ENCODE assay signal across 13 cellular contexts in genomic region chr12:81949721-81950120, GRCh38.
A peak's percentile ranks its signal among the peaks of the same experiment; 100 is the strongest.
DNase-seq lines count a peak whose midpoint lies in the region; ATAC-seq and TF ChIP-seq lines count a peak whose summit lies in the region.
"Had no signal": no experiment of that assay in that cellular context is flagged by ENCODE, and none has a peak within 500 bp of the region (broad histone marks: within the 10 kb centered on the region; RNA-seq: fewer than 3 reads in every experiment).

No MANE protein-coding gene starts in this region.

- intact Hi-C loops in dendritic cell treated with granulocyte-macrophage colony-stimulating factor and Interleukin-4, amounts not matched to agents 40 ng/mL and 50 ng/mL, for 4 days (cut with micrococcal nuclease), result loop anchor here (10.0 kb wide), 1 partner anchor 405 kb away; the partner anchor contains the start of genes CCDC59 and METTL25
- intact Hi-C loops in breast epithelium (cut with DNase I; ENCODE audit: low total_unique reads), result no loop called here

- H3K27ac Mint-ChIP-seq in GM23338, result no peak overlapping the region
- peak overlapping the region; percentile 60 for H3K27ac Mint-ChIP-seq in dendritic cell treated with granulocyte-macrophage colony-stimulating factor and Interleukin-4, amounts not matched to agents 40 ng/mL and 50 ng/mL, for 4 days
- H3K27ac Mint-ChIP-seq: CD4-positive, CD25-positive, alpha-beta regulatory T cell; HFFc6; T-cell had no signal

- TF ChIP-seq CTCF in GM23338 (conservative IDR thresholded peaks at IDR 0.05; ENCODE audit: low read depth in 2 of 2), result no peak
- no peak for TF ChIP-seq CTCF in breast epithelium (IDR thresholded peaks at IDR 0.05)

- H3K27me3 ChIP-seq in GM23338 (ENCODE audit: insufficient read depth) (no peaks in the 10 kb centered on the region), breast epithelium (no peaks in the 10 kb centered on the region)

- no peaks in the 10 kb centered on the region for H3K9me3 Mint-ChIP-seq in GM23338
- H3K9me3 Mint-ChIP-seq in dendritic cell treated with granulocyte-macrophage colony-stimulating factor and Interleukin-4, amounts not matched to agents 40 ng/mL and 50 ng/mL, for 4 days, result peaks cover 7% of the 10 kb centered on the region
- H3K9me3 Mint-ChIP-seq: T-cell had no signal

- no peaks in the 10 kb centered on the region for H3K79me2 ChIP-seq in GM23338 (replicated peaks; ENCODE audit: insufficient read depth)

- H3K4me1 ChIP-seq in GM23338 (ENCODE audit: insufficient read depth) (peaks cover 7% of the 10 kb centered on the region; the same call in 1 of the 2 replicates), breast epithelium (no peaks in the 10 kb centered on the region)
- H3K4me1 ChIP-seq: Caco-2 had no signal

- peak overlapping the region; percentile 75; the same call in 1 of the 2 replicates for H2AFZ ChIP-seq in GM23338

- ATAC-seq in GM23338 (no peak), GM18909 (IDR thresholded peaks at IDR 0.05; ENCODE audit: poor library complexity, unreplicated experiment) (no peak), GM21717 (IDR thresholded peaks at IDR 0.05; ENCODE audit: unreplicated experiment) (no peak)
- ATAC-seq: T-cell had no signal

- no peaks in the 10 kb centered on the region for H3F3A ChIP-seq in GM23338 (replicated peaks; ENCODE audit: low read depth)

- no peak overlapping the region for H3K4me2 ChIP-seq in GM23338

- 0 out of 3 replicates have a peak, but pooled peaks cover 2% of the 10 kb centered on the region for H3K4me1 Mint-ChIP-seq in GM23338
- H3K4me1 Mint-ChIP-seq in dendritic cell treated with granulocyte-macrophage colony-stimulating factor and Interleukin-4, amounts not matched to agents 40 ng/mL and 50 ng/mL, for 4 days (ENCODE audit: low read depth), result peaks cover 55% of the 10 kb centered on the region

- no peaks in the 10 kb centered on the region for H3K9me2 ChIP-seq in GM23338 (ENCODE audit: insufficient read depth)

- no peak overlapping the region for H3K27ac ChIP-seq in GM23338 (ENCODE audit: low read depth)
- no peak overlapping the region for H3K27ac ChIP-seq in breast epithelium

- no peak overlapping the region for H3K4me3 Mint-ChIP-seq in GM23338
- H3K4me3 Mint-ChIP-seq in dendritic cell treated with granulocyte-macrophage colony-stimulating factor and Interleukin-4, amounts not matched to agents 40 ng/mL and 50 ng/mL, for 4 days, result no peak overlapping the region
- H3K4me3 Mint-ChIP-seq: CD4-positive, CD25-positive, alpha-beta regulatory T cell; HFFc6; T-cell had no signal

- H3K9me3 ChIP-seq in breast epithelium, result no peaks in the 10 kb centered on the region
- H3K9me3 ChIP-seq: Caco-2 had no signal

- H3K27me3 Mint-ChIP-seq in GM23338 (ENCODE audit: insufficient read depth, low read depth, poor library complexity), result peaks cover 2% of the 10 kb centered on the region
- H3K27me3 Mint-ChIP-seq in dendritic cell treated with granulocyte-macrophage colony-stimulating factor and Interleukin-4, amounts not matched to agents 40 ng/mL and 50 ng/mL, for 4 days, result peaks cover 45% of the 10 kb centered on the region
- H3K27me3 Mint-ChIP-seq: CD4-positive, CD25-positive, alpha-beta regulatory T cell; T-cell had no signal

- no peaks in the 10 kb centered on the region for H3K36me3 ChIP-seq in GM23338 (ENCODE audit: insufficient read depth)
- no peaks in the 10 kb centered on the region for H3K36me3 ChIP-seq in breast epithelium

- no peaks in the 10 kb centered on the region; the same call in 2 of the 3 replicates for H3K36me3 Mint-ChIP-seq in GM23338 (ENCODE audit: low read depth)
- H3K36me3 Mint-ChIP-seq in dendritic cell treated with granulocyte-macrophage colony-stimulating factor and Interleukin-4, amounts not matched to agents 40 ng/mL and 50 ng/mL, for 4 days (ENCODE audit: low read depth), result no peaks in the 10 kb centered on the region
- H3K36me3 Mint-ChIP-seq: CD4-positive, CD25-positive, alpha-beta regulatory T cell; T-cell had no signal

- no peak overlapping the region for H3K4me3 ChIP-seq in GM23338
- no peak overlapping the region for H3K4me3 ChIP-seq in breast epithelium

- TF ChIP-seq POLR2A in breast epithelium (IDR thresholded peaks at IDR 0.05), result no peak

- DNase-seq in AML-193 (lab: John Stamatoyannopoulos, UW) (peak; percentile 83 to 88), GM23338 (ENCODE audit: low spot score) (no peak), NOMO-1 treated with DMSO at 0.1 percent for 48 hours (lab: John Stamatoyannopoulos, UW; ENCODE audit: unreplicated experiment) (peak; percentile 87), breast epithelium (ENCODE audit: low spot score in 2 of 2) (no peak)
- DNase-seq: Caco-2; CD4-positive, CD25-positive, alpha-beta regulatory T cell; DMS153; HFFc6; NCI-H510A treated with DMSO at 0.1 percent for 48 hours; T-cell had no signal

- no peaks in the 10 kb centered on the region for H4K20me1 ChIP-seq in GM23338 (replicated peaks; ENCODE audit: insufficient read depth)

TF ChIP-seq in GM23338, 12 proteins besides CTCF, POLR2A, EP300 and RAD21:
- TF ChIP-seq EZH2phosphoT487 (IDR thresholded peaks at IDR 0.05; ENCODE audit: unreplicated experiment), result no peak
- TF ChIP-seq POLR2AphosphoS5 (IDR thresholded peaks at IDR 0.05; ENCODE audit: low read depth), result no peak
- no peak for TF ChIP-seq STAT1 (IDR thresholded peaks at IDR 0.05; ENCODE audit: unreplicated experiment)
- TF ChIP-seq CREB1 (CRISPR knock-in tag; IDR thresholded peaks at IDR 0.05; ENCODE audit: low read depth), result no peak

Comparison
In these comparisons a context has a peak if more than half of its experiments do, and no peak if none do; other contexts are left out.
1. DNase-seq: peak in AML-193 (2 of 2) and NOMO-1 treated with DMSO at 0.1 percent for 48 hours (single experiment); none in GM23338 (single experiment) and breast epithelium (0 of 2).